ENCODE assay signal across 8 cellular contexts in genomic region chr9:123269316-123269715, GRCh38. TPM values are rescaled to one million over a fixed set of nuclear protein-coding genes. Genes with fewer than 3 reads are reported as not detected.
DNase-seq lines count a peak whose midpoint lies in the region; ATAC-seq and TF ChIP-seq lines count a peak whose summit lies in the region.

No MANE protein-coding gene starts in this region.

- ATAC-seq in HG02571 (IDR thresholded peaks at IDR 0.05; ENCODE audit: unreplicated experiment): no peak

- H3K27me3 Mint-ChIP-seq in T-helper 1 cell treated with Interleukin-12 subunit alpha and Interleukin-12 subunit beta and Interleukin-4 antibody, amounts not matched to agents 30 μg/mL and 1 μg/mL, for 36 hours (ENCODE audit: low read depth): peaks cover 24% of the 10 kb centered on the region
- peaks cover 4% of the 10 kb centered on the region for H3K27me3 Mint-ChIP-seq in activated CD4-positive, alpha-beta T cell treated with anti-CD3 and anti-CD28 coated beads, Interleukin-2, amount 10 ng/mL, durations not matched to agents 7 days and 5 days

- no peaks in the 10 kb centered on the region for H3K9me3 Mint-ChIP-seq in T-helper 1 cell treated with Interleukin-12 subunit alpha and Interleukin-12 subunit beta and Interleukin-4 antibody, amounts not matched to agents 30 μg/mL and 1 μg/mL, for 36 hours
- no peaks in the 10 kb centered on the region for H3K9me3 Mint-ChIP-seq in activated CD4-positive, alpha-beta T cell treated with anti-CD3 and anti-CD28 coated beads, Interleukin-2, amount 10 ng/mL, durations not matched to agents 7 days and 5 days

- CTCF ChIA-PET in activated CD4-positive, alpha-beta T cell treated with anti-CD3 and anti-CD28 coated beads, Interleukin-2, amount 10 ng/mL, durations not matched to agents 7 days and 5 days (lab: Charles Lee): interaction anchor here (0.7 to 1.6 kb wide), 9 partner anchors 9 to 421 kb away, joined by 3 to 4 read pairs (median 3); no protein-coding TSS in a partner anchor

- TF ChIP-seq CTCF in stomach (IDR thresholded peaks at IDR 0.05): no peak

- POLR2A ChIA-PET in activated CD4-positive, alpha-beta T cell treated with anti-CD3 and anti-CD28 coated beads, Interleukin-2, amount 10 ng/mL, durations not matched to agents 7 days and 5 days (lab: Charles Lee): no interaction called here

- no peak for TF ChIP-seq POLR2A in stomach (IDR thresholded peaks at IDR 0.05)

- no peak overlapping the region for H3K27ac Mint-ChIP-seq in T-helper 1 cell treated with Interleukin-12 subunit alpha and Interleukin-12 subunit beta and Interleukin-4 antibody, amounts not matched to agents 30 μg/mL and 1 μg/mL, for 36 hours
- H3K27ac Mint-ChIP-seq in activated CD4-positive, alpha-beta T cell treated with anti-CD3 and anti-CD28 coated beads, Interleukin-2, amount 10 ng/mL, durations not matched to agents 7 days and 5 days: no peak overlapping the region

- H3K9me3 ChIP-seq in iPS-18a (ENCODE audit: control insufficient read depth, low read depth, low read length) (no peaks in the 10 kb centered on the region), stomach (no peaks in the 10 kb centered on the region)

- H3K9ac ChIP-seq in iPS-18a (ENCODE audit: low read length): no peak overlapping the region

- H3K4me3 ChIP-seq in iPS-18a (ENCODE audit: low read length) (peak overlapping the region; percentile 63), stomach (peak overlapping the region; percentile 79 to 90 (median 82))

- peaks cover 10% of the 10 kb centered on the region for H3K27me3 ChIP-seq in iPS-18a (ENCODE audit: control insufficient read depth, insufficient read depth, low read length)
- no peaks in the 10 kb centered on the region for H3K27me3 ChIP-seq in stomach

- H3K36me3 Mint-ChIP-seq in T-helper 1 cell treated with Interleukin-12 subunit alpha and Interleukin-12 subunit beta and Interleukin-4 antibody, amounts not matched to agents 30 μg/mL and 1 μg/mL, for 36 hours (ENCODE audit: low read depth): no peaks in the 10 kb centered on the region
- H3K36me3 Mint-ChIP-seq in activated CD4-positive, alpha-beta T cell treated with anti-CD3 and anti-CD28 coated beads, Interleukin-2, amount 10 ng/mL, durations not matched to agents 7 days and 5 days (ENCODE audit: low read depth): no peaks in the 10 kb centered on the region

- H3K4me1 ChIP-seq in iPS-18a (ENCODE audit: control insufficient read depth, low read depth, low read length) (peaks cover 4% of the 10 kb centered on the region), stomach (peaks cover 12 to 30% (median 19%) of the 10 kb centered on the region in 4 donors)

- peaks cover 17% of the 10 kb centered on the region for H3K4me1 Mint-ChIP-seq in T-helper 1 cell treated with Interleukin-12 subunit alpha and Interleukin-12 subunit beta and Interleukin-4 antibody, amounts not matched to agents 30 μg/mL and 1 μg/mL, for 36 hours (ENCODE audit: low read depth)
- peaks cover 20% of the 10 kb centered on the region for H3K4me1 Mint-ChIP-seq in activated CD4-positive, alpha-beta T cell treated with anti-CD3 and anti-CD28 coated beads, Interleukin-2, amount 10 ng/mL, durations not matched to agents 7 days and 5 days

- peak overlapping the region; percentile 68 for H3K4me3 Mint-ChIP-seq in T-helper 1 cell treated with Interleukin-12 subunit alpha and Interleukin-12 subunit beta and Interleukin-4 antibody, amounts not matched to agents 30 μg/mL and 1 μg/mL, for 36 hours
- peak overlapping the region; percentile 63 for H3K4me3 Mint-ChIP-seq in activated CD4-positive, alpha-beta T cell treated with anti-CD3 and anti-CD28 coated beads, Interleukin-2, amount 10 ng/mL, durations not matched to agents 7 days and 5 days

- H3K36me3 ChIP-seq in iPS-18a (ENCODE audit: control insufficient read depth, low read depth, low read length): no peaks in the 10 kb centered on the region
- H3K36me3 ChIP-seq in stomach: no peaks in the 10 kb centered on the region

- intact Hi-C loops in stomach (cut with DNase I; ENCODE audit: low total_unique reads): no loop called here

- WGBS in stomach, 5 donors: 59 to 75% (median 67%) methylated on average over 5 to 7 of the region's 7 CpGs

- DNase-seq in T-helper 1 cell (no peak), stomach (no peak), hypothalamus (lab: John Stamatoyannopoulos, UW) (no peak), NCI-H1092 treated with DMSO at 0.1 percent for 48 hours (lab: John Stamatoyannopoulos, UW) (no peak)
- DNase-seq in activated CD4-positive, alpha-beta T cell treated with anti-CD3 and anti-CD28 coated beads, Interleukin-2, amount 10 ng/mL, durations not matched to agents 7 days and 5 days: peak; percentile 7

- TF ChIP-seq EP300 in stomach (IDR thresholded peaks at IDR 0.05): no peak

- H3K27ac ChIP-seq in iPS-18a (ENCODE audit: low read length) (no peak overlapping the region), stomach (peak overlapping the region; percentile 77 to 88 (median 80))

RNA-seq across cellular contexts. Expression of gene STRBP, which starts 0.9 kb away (rescaled TPM):
- 10 to 100 TPM; 16.8 to 20.1 TPM for total RNA-seq in activated CD4-positive, alpha-beta T cell treated with anti-CD3 and anti-CD28 coated beads, Interleukin-2, amount 10 ng/mL, durations not matched to agents 7 days and 5 days
- total RNA-seq in stomach: 10 to 100 TPM in 3 of 5 donors, 1 to 10 TPM in 2; 5.5 to 21.0 (median 11.6) TPM
- polyA plus RNA-seq in stomach: 10 to 100 TPM in 1 of 3 donors, 1 to 10 TPM in 2; 8.2 to 17.4 (median 8.8) TPM
